In the genomic region with DNA sequence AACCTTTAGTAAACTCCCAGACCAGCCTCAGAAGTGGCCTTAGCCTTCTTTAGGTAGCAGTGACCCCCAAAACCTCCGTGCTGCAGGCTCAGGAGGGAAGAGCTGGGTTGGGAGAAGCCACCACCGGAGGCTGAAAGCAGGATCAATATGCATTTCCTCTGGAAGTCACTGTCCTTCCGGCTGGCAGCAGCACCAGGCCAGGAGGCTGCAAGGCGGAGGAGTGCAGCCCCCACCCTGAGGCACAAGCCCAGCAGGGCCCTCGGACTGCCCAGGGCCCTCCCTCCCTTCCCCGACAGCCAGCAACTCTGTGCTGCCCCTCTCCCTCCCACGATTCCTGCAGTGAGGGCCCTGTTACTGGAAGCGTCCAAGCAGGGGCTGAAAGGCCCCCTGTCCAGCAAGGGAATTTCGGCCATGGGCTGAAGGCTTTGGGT, we compare ENCODE assay signal across 2 cellular contexts.
TF ChIP-seq lines count a peak whose summit lies in the region.

No MANE protein-coding gene starts in this region.

TF ChIP-seq in HepG2, 621 proteins besides CTCF, POLR2A, EP300 and RAD21 (continues in another document):
- TF ChIP-seq ZNF597 (CRISPR knock-in tag; IDR thresholded peaks at IDR 0.05) (no peak), LCORL (IDR thresholded peaks at IDR 0.05) (no peak), LCORL (CRISPR knock-in tag; IDR thresholded peaks at IDR 0.05) (no peak), ZNF292 (CRISPR knock-in tag; IDR thresholded peaks at IDR 0.05; ENCODE audit: borderline replicate concordance, low read depth) (peak; percentile 77), DMAP1 (CRISPR knock-in tag; IDR thresholded peaks at IDR 0.05) (no peak), TIGD3 (CRISPR knock-in tag; IDR thresholded peaks at IDR 0.05; ENCODE audit: borderline replicate concordance) (no peak), ZNF33A (CRISPR knock-in tag; IDR thresholded peaks at IDR 0.05; ENCODE audit: borderline replicate concordance) (no peak), TEAD3 (CRISPR knock-in tag; optimal IDR thresholded peaks at IDR 0.05; ENCODE audit: borderline replicate concordance) (peak; percentile 8), KLF13 (CRISPR knock-in tag; IDR thresholded peaks at IDR 0.05) (no peak), ETV5 (CRISPR knock-in tag; IDR thresholded peaks at IDR 0.05; ENCODE audit: borderline replicate concordance) (peak; percentile 81; the same call in 1 of the 2 replicates), ZNF891 (CRISPR knock-in tag; IDR thresholded peaks at IDR 0.05) (0 out of 2 replicates have a peak, but pooled peaks have one; percentile 22), DRAP1 (CRISPR knock-in tag; IDR thresholded peaks at IDR 0.05) (no peak), GABPA (IDR thresholded peaks at IDR 0.05; ENCODE audit: low read depth, low read length) (peak; percentile 28; the same call in 1 of the 2 replicates), GABPA (CRISPR knock-in tag; IDR thresholded peaks at IDR 0.05; ENCODE audit: low read depth) (peak; percentile 34; the same call in 1 of the 2 replicates)
- TF ChIP-seq, protein P1, sequence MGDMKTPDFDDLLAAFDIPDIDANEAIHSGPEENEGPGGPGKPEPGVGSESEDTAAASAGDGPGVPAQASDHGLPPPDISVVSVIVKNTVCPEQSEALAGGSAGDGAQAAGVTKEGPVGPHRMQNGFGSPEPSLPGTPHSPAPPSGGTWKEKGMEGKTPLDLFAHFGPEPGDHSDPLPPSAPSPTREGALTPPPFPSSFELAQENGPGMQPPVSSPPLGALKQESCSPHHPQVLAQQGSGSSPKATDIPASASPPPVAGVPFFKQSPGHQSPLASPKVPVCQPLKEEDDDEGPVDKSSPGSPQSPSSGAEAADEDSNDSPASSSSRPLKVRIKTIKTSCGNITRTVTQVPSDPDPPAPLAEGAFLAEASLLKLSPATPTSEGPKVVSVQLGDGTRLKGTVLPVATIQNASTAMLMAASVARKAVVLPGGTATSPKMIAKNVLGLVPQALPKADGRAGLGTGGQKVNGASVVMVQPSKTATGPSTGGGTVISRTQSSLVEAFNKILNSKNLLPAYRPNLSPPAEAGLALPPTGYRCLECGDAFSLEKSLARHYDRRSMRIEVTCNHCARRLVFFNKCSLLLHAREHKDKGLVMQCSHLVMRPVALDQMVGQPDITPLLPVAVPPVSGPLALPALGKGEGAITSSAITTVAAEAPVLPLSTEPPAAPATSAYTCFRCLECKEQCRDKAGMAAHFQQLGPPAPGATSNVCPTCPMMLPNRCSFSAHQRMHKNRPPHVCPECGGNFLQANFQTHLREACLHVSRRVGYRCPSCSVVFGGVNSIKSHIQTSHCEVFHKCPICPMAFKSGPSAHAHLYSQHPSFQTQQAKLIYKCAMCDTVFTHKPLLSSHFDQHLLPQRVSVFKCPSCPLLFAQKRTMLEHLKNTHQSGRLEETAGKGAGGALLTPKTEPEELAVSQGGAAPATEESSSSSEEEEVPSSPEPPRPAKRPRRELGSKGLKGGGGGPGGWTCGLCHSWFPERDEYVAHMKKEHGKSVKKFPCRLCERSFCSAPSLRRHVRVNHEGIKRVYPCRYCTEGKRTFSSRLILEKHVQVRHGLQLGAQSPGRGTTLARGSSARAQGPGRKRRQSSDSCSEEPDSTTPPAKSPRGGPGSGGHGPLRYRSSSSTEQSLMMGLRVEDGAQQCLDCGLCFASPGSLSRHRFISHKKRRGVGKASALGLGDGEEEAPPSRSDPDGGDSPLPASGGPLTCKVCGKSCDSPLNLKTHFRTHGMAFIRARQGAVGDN (CRISPR knock-in tag; IDR thresholded peaks at IDR 0.05) = peak; percentile 43
- TF ChIP-seq, protein P2, sequence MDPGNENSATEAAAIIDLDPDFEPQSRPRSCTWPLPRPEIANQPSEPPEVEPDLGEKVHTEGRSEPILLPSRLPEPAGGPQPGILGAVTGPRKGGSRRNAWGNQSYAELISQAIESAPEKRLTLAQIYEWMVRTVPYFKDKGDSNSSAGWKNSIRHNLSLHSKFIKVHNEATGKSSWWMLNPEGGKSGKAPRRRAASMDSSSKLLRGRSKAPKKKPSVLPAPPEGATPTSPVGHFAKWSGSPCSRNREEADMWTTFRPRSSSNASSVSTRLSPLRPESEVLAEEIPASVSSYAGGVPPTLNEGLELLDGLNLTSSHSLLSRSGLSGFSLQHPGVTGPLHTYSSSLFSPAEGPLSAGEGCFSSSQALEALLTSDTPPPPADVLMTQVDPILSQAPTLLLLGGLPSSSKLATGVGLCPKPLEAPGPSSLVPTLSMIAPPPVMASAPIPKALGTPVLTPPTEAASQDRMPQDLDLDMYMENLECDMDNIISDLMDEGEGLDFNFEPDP (CRISPR knock-in tag; conservative IDR thresholded peaks at IDR 0.05) = 0 out of 2 replicates have a peak, but pooled peaks have one; percentile 25
- TF ChIP-seq, protein P3, sequence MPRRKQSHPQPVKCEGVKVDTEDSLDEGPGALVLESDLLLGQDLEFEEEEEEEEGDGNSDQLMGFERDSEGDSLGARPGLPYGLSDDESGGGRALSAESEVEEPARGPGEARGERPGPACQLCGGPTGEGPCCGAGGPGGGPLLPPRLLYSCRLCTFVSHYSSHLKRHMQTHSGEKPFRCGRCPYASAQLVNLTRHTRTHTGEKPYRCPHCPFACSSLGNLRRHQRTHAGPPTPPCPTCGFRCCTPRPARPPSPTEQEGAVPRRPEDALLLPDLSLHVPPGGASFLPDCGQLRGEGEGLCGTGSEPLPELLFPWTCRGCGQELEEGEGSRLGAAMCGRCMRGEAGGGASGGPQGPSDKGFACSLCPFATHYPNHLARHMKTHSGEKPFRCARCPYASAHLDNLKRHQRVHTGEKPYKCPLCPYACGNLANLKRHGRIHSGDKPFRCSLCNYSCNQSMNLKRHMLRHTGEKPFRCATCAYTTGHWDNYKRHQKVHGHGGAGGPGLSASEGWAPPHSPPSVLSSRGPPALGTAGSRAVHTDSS (CRISPR knock-in tag; conservative IDR thresholded peaks at IDR 0.05) = no peak

TF ChIP-seq in SK-N-SH treated with all-trans-retinoic acid at 6 μM for 48 hours, 23 proteins besides CTCF, POLR2A, EP300 and RAD21:
- TF ChIP-seq OSR1 (CRISPR knock-in tag; IDR thresholded peaks at IDR 0.05) = no peak
- TF ChIP-seq CREB5 (CRISPR knock-in tag; IDR thresholded peaks at IDR 0.05; ENCODE audit: low read depth) = no peak
- TF ChIP-seq ZFP3 (CRISPR knock-in tag; IDR thresholded peaks at IDR 0.05) = no peak
- TF ChIP-seq POU6F1 (CRISPR knock-in tag; IDR thresholded peaks at IDR 0.05; ENCODE audit: borderline replicate concordance, low read depth) = no peak
- no peak for TF ChIP-seq ARNTL (CRISPR knock-in tag; IDR thresholded peaks at IDR 0.05; ENCODE audit: borderline replicate concordance, low read depth)
- TF ChIP-seq TCF4 (CRISPR knock-in tag; IDR thresholded peaks at IDR 0.05; ENCODE audit: borderline replicate concordance) = no peak
- TF ChIP-seq CSDC2 (CRISPR knock-in tag; IDR thresholded peaks at IDR 0.05) = no peak
- TF ChIP-seq RARB (CRISPR knock-in tag; IDR thresholded peaks at IDR 0.05) = no peak
- TF ChIP-seq SNAI2 (CRISPR knock-in tag; IDR thresholded peaks at IDR 0.05) = no peak
- TF ChIP-seq ZNF565 (CRISPR knock-in tag; conservative IDR thresholded peaks at IDR 0.05; ENCODE audit: low read depth) = no peak
- TF ChIP-seq CSRNP3 (CRISPR knock-in tag; IDR thresholded peaks at IDR 0.05) = no peak
- no peak for TF ChIP-seq GLIS3 (CRISPR knock-in tag; IDR thresholded peaks at IDR 0.05)
TF ChIP-seq in SK-N-SH treated with all-trans-retinoic acid at 6 μM for 48 hours: peak in this region for 0.
